ENCODE assay signal across 8 cellular contexts in the genomic region with DNA sequence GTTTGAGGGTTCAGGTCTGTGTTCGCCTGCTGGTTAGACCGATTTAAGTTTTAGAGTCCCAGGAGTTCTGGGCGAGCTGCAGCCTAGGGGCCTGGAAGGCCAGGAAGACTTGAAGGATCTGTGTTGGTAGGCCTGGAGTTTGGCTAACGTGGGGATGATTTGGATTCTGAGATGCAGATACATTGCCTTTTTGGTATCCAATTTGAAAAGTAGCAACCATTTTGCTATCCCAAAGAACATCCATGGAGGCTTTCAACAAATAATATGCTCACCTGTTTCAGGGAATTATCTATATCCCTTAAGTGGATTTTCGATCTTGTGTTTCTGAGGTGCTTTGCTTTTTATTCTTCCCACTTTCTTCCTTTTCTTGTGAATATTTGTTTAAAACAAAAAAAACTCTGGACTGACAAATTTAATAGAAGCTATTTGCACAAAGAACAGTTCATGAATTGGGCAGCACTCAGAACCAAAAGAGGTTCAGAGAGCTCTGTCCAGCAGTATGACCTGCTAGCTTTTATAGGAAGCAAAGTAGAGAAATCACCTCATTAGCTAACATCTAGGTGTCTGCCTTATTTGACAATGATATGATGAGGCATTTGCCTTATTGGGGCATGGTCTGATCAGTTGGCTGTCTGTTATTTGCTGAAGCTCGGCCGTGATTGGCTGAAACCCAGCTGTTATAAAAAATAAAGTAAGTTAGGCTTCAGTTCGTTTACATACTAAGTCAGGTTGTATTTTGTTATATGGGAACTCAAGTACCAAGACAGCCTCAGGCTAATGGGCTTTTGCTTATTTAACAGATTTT. TPM values are rescaled to one million over a fixed set of nuclear protein-coding genes. Genes with fewer than 3 reads are reported as not detected.
DNase-seq lines count a peak whose midpoint lies in the region; ATAC-seq and TF ChIP-seq lines count a peak whose summit lies in the region.

No MANE protein-coding gene starts in this region.

- H3K27me3 ChIP-seq in CD4-positive, CD25-positive, alpha-beta regulatory T cell (ENCODE audit: control insufficient read depth, insufficient read depth, low read length): no peaks in the 10 kb centered on the region
- H3K27me3 ChIP-seq in MG63: no peaks in the 10 kb centered on the region

- H3K4me1 ChIP-seq in CD4-positive, CD25-positive, alpha-beta regulatory T cell (ENCODE audit: control insufficient read depth, insufficient read depth, low read length, poor library complexity, severe bottlenecking): peaks cover 49% of the 10 kb centered on the region

- peak overlapping the region; percentile 87 for H3K27ac ChIP-seq in CD4-positive, CD25-positive, alpha-beta regulatory T cell (ENCODE audit: insufficient read depth, low read length, poor library complexity, severe bottlenecking)

- no peaks in the 10 kb centered on the region for H3K9me3 Mint-ChIP-seq in CD4-positive, CD25-positive, alpha-beta regulatory T cell
- H3K9me3 Mint-ChIP-seq in nephron progenitor cell: peaks cover 31% of the 10 kb centered on the region

- TF ChIP-seq CTCF in nephron progenitor cell (IDR thresholded peaks at IDR 0.05): no peak

- ATAC-seq in CD4-positive, CD25-positive, alpha-beta regulatory T cell (ENCODE audit: low read depth in 2 of 2): no peak
- ATAC-seq in HG03108 (IDR thresholded peaks at IDR 0.05; ENCODE audit: unreplicated experiment) (no peak), HG03097 (IDR thresholded peaks at IDR 0.05; ENCODE audit: low FRiP score, unreplicated experiment) (no peak), HG03520 (IDR thresholded peaks at IDR 0.05; ENCODE audit: unreplicated experiment) (no peak)

- H3K4me3 ChIP-seq in CD4-positive, CD25-positive, alpha-beta regulatory T cell (ENCODE audit: low read depth, low read length): peak overlapping the region; percentile 89
- peak overlapping the region; percentile 78 for H3K4me3 ChIP-seq in MG63

- peak overlapping the region; percentile 97 to 99 (median 99) for H3K27ac Mint-ChIP-seq in CD4-positive, CD25-positive, alpha-beta regulatory T cell
- no peak overlapping the region for H3K27ac Mint-ChIP-seq in nephron progenitor cell

- peaks cover 15% of the 10 kb centered on the region for H3K36me3 ChIP-seq in CD4-positive, CD25-positive, alpha-beta regulatory T cell (ENCODE audit: control insufficient read depth, insufficient read depth, low read length)
- peaks cover 18% of the 10 kb centered on the region for H3K36me3 ChIP-seq in MG63

- DNase-seq in CD4-positive, CD25-positive, alpha-beta regulatory T cell: no peak
- DNase-seq in MG63 (no peak), dermis blood vessel endothelial cell (peak; percentile 14), nephron progenitor cell (no peak), medulla oblongata (ENCODE audit: extremely low spot score) (no peak)

- H3K4me3 Mint-ChIP-seq in CD4-positive, CD25-positive, alpha-beta regulatory T cell: peak overlapping the region; percentile 94 to 97 (median 96)
- peak overlapping the region; percentile 72 for H3K4me3 Mint-ChIP-seq in nephron progenitor cell

- peaks cover 10 to 54% (median 34%) of the 10 kb centered on the region in 4 donors for H3K4me1 Mint-ChIP-seq in CD4-positive, CD25-positive, alpha-beta regulatory T cell
- no peaks in the 10 kb centered on the region for H3K4me1 Mint-ChIP-seq in nephron progenitor cell

- no peaks in the 10 kb centered on the region for H3K27me3 Mint-ChIP-seq in CD4-positive, CD25-positive, alpha-beta regulatory T cell
- H3K27me3 Mint-ChIP-seq in nephron progenitor cell (ENCODE audit: low read depth, poor library complexity): peaks cover 33% of the 10 kb centered on the region

- peaks cover 15% of the 10 kb centered on the region for H3K36me3 Mint-ChIP-seq in CD4-positive, CD25-positive, alpha-beta regulatory T cell
- peaks cover 4% of the 10 kb centered on the region for H3K36me3 Mint-ChIP-seq in nephron progenitor cell (ENCODE audit: low read depth)

- no peaks in the 10 kb centered on the region for H3K9me3 ChIP-seq in CD4-positive, CD25-positive, alpha-beta regulatory T cell (ENCODE audit: control insufficient read depth in 2 of 2, low read length in 2 of 2)
- H3K9me3 ChIP-seq in MG63: peaks cover 5% of the 10 kb centered on the region; the same call in 1 of the 2 replicates

RNA-seq across cellular contexts. Expression of a gene that starts 0.7 kb away (rescaled TPM):
- 28.6 TPM for total RNA-seq in CD4-positive, CD25-positive, alpha-beta regulatory T cell
- polyA plus RNA-seq in CD4-positive, CD25-positive, alpha-beta regulatory T cell: 10 to 100 TPM; 21.3 to 32.6 (median 27.8) TPM
- 9.1 and 11.3 TPM in 2 replicates for total RNA-seq in MG63 (2014; rRNA removed; shearing (Covaris generic); ENCODE audit: low replicate concordance)
- total RNA-seq in dermis blood vessel endothelial cell: 29.6 and 30.9 TPM in 2 replicates

RNA-seq across cellular contexts. Expression of a gene that starts 9.4 kb away (rescaled TPM):
- total RNA-seq in CD4-positive, CD25-positive, alpha-beta regulatory T cell: 0.35 TPM
- 1 to 10 TPM in 3 of 4 donors, under 1 TPM in 1; 1.00 to 3.0 (median 1.5) TPM for polyA plus RNA-seq in CD4-positive, CD25-positive, alpha-beta regulatory T cell
- total RNA-seq in MG63 (2014; rRNA removed; shearing (Covaris generic); ENCODE audit: low replicate concordance): not detected in 2 replicates
- total RNA-seq in dermis blood vessel endothelial cell: 0.42 and 0.51 TPM in 2 replicates

RNA-seq across cellular contexts. Expression of a gene that starts 43.2 kb away (rescaled TPM):
- total RNA-seq in CD4-positive, CD25-positive, alpha-beta regulatory T cell: 0.99 TPM
- not detected for polyA plus RNA-seq in CD4-positive, CD25-positive, alpha-beta regulatory T cell
- not detected in 2 replicates for total RNA-seq in MG63 (2014; rRNA removed; shearing (Covaris generic); ENCODE audit: low replicate concordance)
- total RNA-seq in dermis blood vessel endothelial cell: 0.34 TPM in 1 of 2 replicates, not detected in the other

RNA-seq across cellular contexts. Expression of a gene that starts 55.8 kb away (rescaled TPM):
- not detected for total RNA-seq in CD4-positive, CD25-positive, alpha-beta regulatory T cell
- polyA plus RNA-seq in CD4-positive, CD25-positive, alpha-beta regulatory T cell: not detected
- not detected in 2 replicates for total RNA-seq in MG63 (2014; rRNA removed; shearing (Covaris generic); ENCODE audit: low replicate concordance)
- not detected in 2 replicates for total RNA-seq in dermis blood vessel endothelial cell
